ENCODE assay signal across 8 cellular contexts in the genomic region with DNA sequence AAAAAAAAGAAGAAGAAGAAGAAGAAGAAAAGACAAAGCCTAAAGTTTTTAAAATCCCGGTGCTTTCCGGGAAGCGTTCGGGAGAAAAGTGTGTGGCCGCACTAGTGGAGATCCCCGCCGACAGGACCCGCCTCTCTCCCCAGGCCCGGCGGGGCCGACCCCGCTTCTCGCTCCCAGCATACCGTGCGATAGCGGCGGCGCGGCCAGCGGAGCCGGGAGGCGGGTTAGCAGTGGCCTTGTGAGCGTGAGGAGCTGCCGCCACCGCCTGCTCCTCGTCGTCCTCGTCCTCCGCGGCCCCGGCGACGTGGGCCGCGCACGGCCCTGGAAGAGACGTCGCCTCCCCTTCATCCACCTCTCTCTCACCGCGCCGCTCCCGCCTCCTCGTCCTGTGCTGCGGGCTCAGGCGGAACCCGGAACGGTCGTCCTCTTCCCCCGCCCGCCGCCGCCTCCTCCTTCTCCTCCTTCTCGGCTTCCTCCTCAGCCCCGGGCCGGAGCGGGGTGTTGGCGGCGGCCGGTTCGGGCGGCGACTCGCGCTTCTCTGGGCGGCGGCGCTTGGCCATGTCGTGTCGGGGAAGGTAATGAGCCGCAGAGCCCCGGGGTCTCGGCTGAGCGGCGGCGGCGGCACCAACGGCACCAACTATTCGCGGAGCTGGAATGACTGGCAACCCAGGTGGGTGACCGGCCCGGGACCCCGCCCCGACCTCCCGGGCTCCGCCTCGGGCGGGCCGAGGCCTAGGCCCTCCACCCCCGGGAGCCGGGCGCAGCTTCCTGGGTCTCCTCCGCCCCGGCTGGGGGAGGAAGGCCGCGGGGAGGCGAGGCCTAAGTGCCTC.
DNase-seq lines count a peak whose midpoint lies in the region; ATAC-seq, FAIRE-seq and TF ChIP-seq lines count a peak whose summit lies in the region.
"Not testable (repeated sequence)": the region's sequence is repeated elsewhere in the genome, so short reads cannot be mapped to it uniquely, and the experiment has no call there.

No MANE protein-coding gene starts in this region.

- H3K79me2 ChIP-seq in ACC112 (ENCODE audit: control insufficient read depth, insufficient read depth, low read length, unreplicated experiment) = not testable (repeated sequence)

- peak; percentile 57 for ATAC-seq in GM18870 (IDR thresholded peaks at IDR 0.05; ENCODE audit: unreplicated experiment)
- peak; percentile 80 for ATAC-seq in HG03097 (IDR thresholded peaks at IDR 0.05; ENCODE audit: low FRiP score, unreplicated experiment)

- not testable (repeated sequence) for FAIRE-seq in bronchial epithelial cell (lab: Jason Lieb, UNC)

- H3K9me3 ChIP-seq in skeletal muscle satellite cell (replicated peaks; ENCODE audit: low read length) = not testable (repeated sequence)

- H2AFZ ChIP-seq in ACC112 (ENCODE audit: low read length, unreplicated experiment) = not testable (repeated sequence)

- not testable (repeated sequence) for H3K4me1 ChIP-seq in ACC112 (ENCODE audit: control insufficient read depth, insufficient read depth, low read length, unreplicated experiment); skeletal muscle satellite cell (ENCODE audit: control insufficient read depth, insufficient read depth, low read length)

- peak; percentile 56 for DNase-seq in NCI-H2227 treated with DMSO at 0.1 percent for 48 hours (lab: John Stamatoyannopoulos, UW)
- DNase-seq in activated CD4-positive, CD25-positive, alpha-beta regulatory T cell treated with anti-CD3 and anti-CD28 coated beads, Interleukin-2, amount 50 U/mL, for 16 hours (ENCODE audit: low read depth, low spot score) = peak; percentile 34
- DNase-seq in bronchial epithelial cell (ENCODE audit: low read depth) = peak; percentile 44
- peak; percentile 73 for DNase-seq in iPS-NIHi7 (ENCODE audit: extremely low spot score)

- H3K4me3 ChIP-seq in ACC112 (ENCODE audit: low read depth, low read length) = peak overlapping the region; percentile 84
- H3K4me3 ChIP-seq in bronchial epithelial cell (ENCODE audit: low read depth, low read length) = peak overlapping the region; percentile 76
- H3K4me3 ChIP-seq in skeletal muscle satellite cell (ENCODE audit: low read length) = peak overlapping the region; percentile 98

- H3K36me3 ChIP-seq in ACC112 (ENCODE audit: insufficient read depth, low read length); bronchial epithelial cell (ENCODE audit: control insufficient read depth, insufficient read depth, low read length); skeletal muscle satellite cell (ENCODE audit: insufficient read depth, low read length): not testable (repeated sequence)

- peak overlapping the region; percentile 85 for H3K4me2 ChIP-seq in skeletal muscle satellite cell (ENCODE audit: low read length)

- peak overlapping the region; percentile 88 for H3K9ac ChIP-seq in skeletal muscle satellite cell (ENCODE audit: low read depth, low read length)

- TF ChIP-seq CTCF in bronchial epithelial cell (IDR thresholded peaks at IDR 0.05; ENCODE audit: insufficient read depth, low read length, severe bottlenecking) = not testable (repeated sequence)

- peak overlapping the region; percentile 64 for H3K27ac ChIP-seq in ACC112 (ENCODE audit: low read depth, low read length)

- H3K27me3 ChIP-seq in ACC112 (ENCODE audit: insufficient read depth, low read length); bronchial epithelial cell (ENCODE audit: control insufficient read depth, insufficient read depth, low read length); skeletal muscle satellite cell (ENCODE audit: control insufficient read depth, insufficient read depth, low read length): not testable (repeated sequence)

Comparison
In these comparisons a context has a peak if more than half of its experiments do, and no peak if none do; other contexts are left out.
1. Peak in every context shown above with its lines: DNase-seq, ATAC-seq, H3K4me3 ChIP-seq and H3K27ac ChIP-seq.